Comparison of ENCODE assay signal across 11 cellular contexts in genomic region chr10:7826971-7827370, GRCh38. TPM values are rescaled to one million over a fixed set of nuclear protein-coding genes. Genes with fewer than 3 reads are reported as not detected.
DNase-seq lines count a peak whose midpoint lies in the region; ATAC-seq, FAIRE-seq and TF ChIP-seq lines count a peak whose summit lies in the region.
"Had no signal": no experiment of that assay in that cellular context is flagged by ENCODE, and none has a peak within 500 bp of the region (broad histone marks: within the 10 kb centered on the region; RNA-seq: fewer than 3 reads in every experiment).

No MANE protein-coding gene starts in this region.

- FAIRE-seq in H1 (lab: Jason Lieb, UNC): no peak
- no peak for FAIRE-seq in pancreas (lab: Jason Lieb, UNC)

- H3K4me2 ChIP-seq in H1 (ENCODE audit: insufficient read depth in 1 of 2, low read depth in 2 of 2, low read length in 2 of 2): no peak overlapping the region

- H3K79me1 ChIP-seq in H1 (ENCODE audit: low read depth, low read length): peaks cover 4% of the 10 kb centered on the region; the same call in 1 of the 2 replicates

- ATAC-seq in activated CD4-positive, alpha-beta T cell treated with anti-CD3 and anti-CD28 coated beads for 36 hours: peak; percentile 66
- ATAC-seq in pancreas (peak; percentile 95 to 100 (median 97)), GM18511 (IDR thresholded peaks at IDR 0.05; ENCODE audit: unreplicated experiment) (no peak)

- no peak overlapping the region for H2BK120ac ChIP-seq in H1 (replicated peaks; ENCODE audit: low read depth, low read length)

- H2AFZ ChIP-seq in H1 (ENCODE audit: low read length): no peak overlapping the region

- no peak overlapping the region for H3K18ac ChIP-seq in H1 (ENCODE audit: extremely low read depth, low read length)

- intact Hi-C loops in activated CD4-positive, alpha-beta T cell treated with anti-CD3 and anti-CD28 coated beads for 36 hours (cut with DNase I, micrococcal nuclease): no loop called here
- intact Hi-C loops in pancreas (cut with DNase I): no loop called here

- no peak overlapping the region for H3K9ac ChIP-seq in H1 (replicated peaks in 1 of 4; ENCODE audit: extremely low read depth in 1 of 4, low read depth in 3 of 4, low read length in 3 of 4)

- no peaks in the 10 kb centered on the region for H3K23me2 ChIP-seq in H1 (ENCODE audit: low read depth, low read length)

- H2BK5ac ChIP-seq in H1 (ENCODE audit: low read depth, low read length): no peak overlapping the region

- CTCF ChIA-PET in activated CD4-positive, alpha-beta T cell treated with anti-CD3 and anti-CD28 coated beads for 36 hours (lab: Charles Lee): no interaction called here
- CTCF ChIA-PET in H1 (lab: Charles Lee; ENCODE audit: partially characterized antibody): interaction anchor here (1.2 kb wide), 1 partner anchor 10 kb away, joined by 3 read pairs; no protein-coding TSS in a partner anchor

- H3K4me1 ChIP-seq in H1 (replicated peaks in 1 of 4; ENCODE audit: control insufficient read depth in 3 of 4, insufficient read depth in 4 of 4, low read length in 3 of 4) (0 out of 7 replicates have a peak, but pooled peaks cover 0 to 3% (median 0%) of the 10 kb centered on the region in 4 experiments), pancreas (peaks cover 0 to 5% (median 4%) of the 10 kb centered on the region in 3 donors)

- no peak overlapping the region for H4K5ac ChIP-seq in H1 (ENCODE audit: insufficient read length, low read depth, low read length)

- H3K4me1 Mint-ChIP-seq in activated CD4-positive, alpha-beta T cell treated with anti-CD3 and anti-CD28 coated beads for 36 hours: peaks cover 22% of the 10 kb centered on the region

- H3K36me3 Mint-ChIP-seq in activated CD4-positive, alpha-beta T cell treated with anti-CD3 and anti-CD28 coated beads for 36 hours (ENCODE audit: low read depth): peaks cover 31% of the 10 kb centered on the region

- H3K27ac ChIP-seq in H1 (ENCODE audit: low read depth, low read length) (no peak overlapping the region), pancreas (peak overlapping the region in 1 of 4 donors; percentile 34)
- H3K27ac ChIP-seq: WERI-Rb-1 had no signal

- H3K9me3 ChIP-seq in H1 (ENCODE audit: insufficient read depth in 2 of 2, low read depth in 1 of 2, low read length in 1 of 2): no peaks in the 10 kb centered on the region
- H3K9me3 ChIP-seq in pancreas: no peaks in the 10 kb centered on the region

- H3K79me2 ChIP-seq in H1 (ENCODE audit: control insufficient read depth in 1 of 2, insufficient read depth in 2 of 2, low read length in 2 of 2): peaks cover 0 to 16% of the 10 kb centered on the region in 2 experiments; a peak in 3 of 4 replicates

- H3K23ac ChIP-seq in H1 (ENCODE audit: insufficient read length): no peak overlapping the region

- TF ChIP-seq CTCF in H1 (IDR thresholded peaks at IDR 0.05; ENCODE audit: control extremely low read depth in 1 of 3, insufficient read depth in 1 of 3, low read depth in 1 of 3, low read length in 3 of 3): peak in 1 of 3 experiments; percentile 11; a peak in 1 of 4 replicates
- TF ChIP-seq CTCF in pancreas (IDR thresholded peaks at IDR 0.05): peak in 1 of 4 donors; percentile 17

- H3K36me3 ChIP-seq in H1 (ENCODE audit: control insufficient read depth in 2 of 4, insufficient read depth in 4 of 4, low read length in 3 of 4) (peaks cover 0 to 16% (median 9%) of the 10 kb centered on the region in 4 experiments; a peak in 4 of 8 replicates), pancreas (peaks cover 0 to 12% (median 0%) of the 10 kb centered on the region in 3 donors)
- H3K36me3 ChIP-seq: WERI-Rb-1 had no signal

- H3K27ac Mint-ChIP-seq in activated CD4-positive, alpha-beta T cell treated with anti-CD3 and anti-CD28 coated beads for 36 hours: no peak overlapping the region
- H3K27ac Mint-ChIP-seq: activated naive CD4-positive, alpha-beta T cell treated with anti-CD3 and anti-CD28 coated beads, Interleukin-2, amount 10 ng/mL, durations not matched to agents 7 days and 5 days had no signal

- H2BK20ac ChIP-seq in H1 (ENCODE audit: low read length): no peak overlapping the region

- no peak overlapping the region for H2BK12ac ChIP-seq in H1 (ENCODE audit: low read depth, low read length)

- POLR2A ChIA-PET in activated CD4-positive, alpha-beta T cell treated with anti-CD3 and anti-CD28 coated beads for 36 hours (lab: Charles Lee): no interaction called here
- POLR2A ChIA-PET in H1 (lab: Charles Lee; ENCODE audit: partially characterized antibody): interaction anchor here (1.2 kb wide), 1 partner anchor 8 kb away, joined by 4 read pairs; the partner anchor contains the start of gene TAF3

- H4K8ac ChIP-seq in H1 (ENCODE audit: extremely low read depth, insufficient read depth, low read length): no peak overlapping the region; the same call in 1 of the 2 replicates

- H3K9me3 Mint-ChIP-seq in activated CD4-positive, alpha-beta T cell treated with anti-CD3 and anti-CD28 coated beads for 36 hours (ENCODE audit: low read depth): no peaks in the 10 kb centered on the region
- H3K9me3 Mint-ChIP-seq: activated naive CD4-positive, alpha-beta T cell treated with anti-CD3 and anti-CD28 coated beads, Interleukin-2, amount 10 ng/mL, durations not matched to agents 7 days and 5 days had no signal

- no peaks in the 10 kb centered on the region for H3K27me3 Mint-ChIP-seq in activated CD4-positive, alpha-beta T cell treated with anti-CD3 and anti-CD28 coated beads for 36 hours
- H3K27me3 Mint-ChIP-seq: activated naive CD4-positive, alpha-beta T cell treated with anti-CD3 and anti-CD28 coated beads, Interleukin-2, amount 10 ng/mL, durations not matched to agents 7 days and 5 days had no signal

- no peak overlapping the region for H2AK5ac ChIP-seq in H1 (ENCODE audit: low read depth, low read length)

- no peak overlapping the region for H3K4me3 Mint-ChIP-seq in activated CD4-positive, alpha-beta T cell treated with anti-CD3 and anti-CD28 coated beads for 36 hours
- H3K4me3 Mint-ChIP-seq: activated naive CD4-positive, alpha-beta T cell treated with anti-CD3 and anti-CD28 coated beads, Interleukin-2, amount 10 ng/mL, durations not matched to agents 7 days and 5 days had no signal

- no peak overlapping the region for H3K56ac ChIP-seq in H1 (replicated peaks; ENCODE audit: insufficient read length, low read depth, low read length)

- 92% methylated on average over 4 of the region's 4 CpGs; no CpG with 5 or more reads in 1 of the 2 experiments for WGBS in H1 (ENCODE audit: extremely low coverage in 1 of 2, insufficient coverage in 1 of 2, insufficient read length in 1 of 2, insufficient replicate concordance in 2 of 2, low coverage in 1 of 2, low lambda C conversion rate in 2 of 2, missing lambda C conversion rate in 1 of 2), 2 experiments
- WGBS in pancreas, 2 donors: 31 to 41% methylated on average over 4 of the region's 4 CpGs

- peak; percentile 39 for DNase-seq in activated CD4-positive, alpha-beta T cell treated with anti-CD3 and anti-CD28 coated beads for 36 hours
- DNase-seq in activated CD4-positive, alpha-beta T cell treated with anti-CD3 and anti-CD28 coated beads, Interleukin-2, amount 50 U/mL, for 4 hours: no peak
- DNase-seq in MV-4-11 (lab: John Stamatoyannopoulos, UW) (peak; percentile 15), H1 (ENCODE audit: low read depth in 1 of 2, low spot score in 2 of 2) (no peak), pancreas (peak; percentile 58 to 85 (median 72)), T-helper 9 cell (no peak)
- no peak for DNase-seq in activated CD8-positive, alpha-beta memory T cell treated with anti-CD3 and anti-CD28 coated beads for 24 hours
- DNase-seq: activated naive CD4-positive, alpha-beta T cell treated with anti-CD3 and anti-CD28 coated beads, Interleukin-2, amount 10 ng/mL, durations not matched to agents 7 days and 5 days; stimulated activated naive CD4-positive, alpha-beta T cell; WERI-Rb-1 had no signal

- peaks cover 0 to 5% of the 10 kb centered on the region in 2 experiments for H4K20me1 ChIP-seq in H1 (replicated peaks in 1 of 2; ENCODE audit: control insufficient read depth in 1 of 2, insufficient read depth in 2 of 2, low read length in 2 of 2)

- H4K91ac ChIP-seq in H1 (replicated peaks; ENCODE audit: insufficient read length, low read length): no peak overlapping the region

- no peak for TF ChIP-seq RAD21 in H1 (IDR thresholded peaks at IDR 0.05 in 1 of 2, conservative IDR thresholded peaks at IDR 0.05 in 1 of 2; ENCODE audit: low read depth in 2 of 2, low read length in 2 of 2)

- no peak overlapping the region for H2BK15ac ChIP-seq in H1 (ENCODE audit: low read length)

- TF ChIP-seq POLR2A in H1 (IDR thresholded peaks at IDR 0.05; ENCODE audit: control extremely low read depth in 1 of 2, low read depth in 2 of 2, low read length in 2 of 2): no peak

- no peak overlapping the region for H3K14ac ChIP-seq in H1 (ENCODE audit: insufficient read length)

- no peak overlapping the region for H3K4me3 ChIP-seq in H1 (ENCODE audit: extremely low read depth in 1 of 4, insufficient read depth in 2 of 4, low read depth in 3 of 4, low read length in 4 of 4)
- H3K4me3 ChIP-seq in pancreas: no peak overlapping the region

- no peak overlapping the region for H3K4ac ChIP-seq in H1 (replicated peaks; ENCODE audit: insufficient read length, low read depth, low read length)

- H3K27me3 ChIP-seq in H1 (replicated peaks in 1 of 4; ENCODE audit: control insufficient read depth in 3 of 4, extremely low read depth in 1 of 4, insufficient read depth in 3 of 4, low read length in 3 of 4): no peaks in the 10 kb centered on the region
- no peaks in the 10 kb centered on the region for H3K27me3 ChIP-seq in pancreas

- no peak for TF ChIP-seq EP300 in H1 (IDR thresholded peaks at IDR 0.05; ENCODE audit: borderline replicate concordance in 1 of 2, low read depth in 2 of 2, low read length in 2 of 2)

RNA-seq across cellular contexts. Expression of gene TAF3, which starts 8.7 kb away (rescaled TPM):
- total RNA-seq in activated CD4-positive, alpha-beta T cell treated with anti-CD3 and anti-CD28 coated beads for 36 hours: 10 to 100 TPM; 12.2 to 17.7 TPM
- total RNA-seq in H1 (2021; fragmentation: NEBNext Ultra II Directional; extraction: Animal tissue kit (Norgen Biotek cat#: 25700)): 10.7 and 11.2 TPM in 2 replicates
- polyA plus RNA-seq in H1 (2011; rRNA removed): 1.5 and 1.7 TPM in 2 replicates
- 1.3 TPM for polyA plus RNA-seq in H1 (2011; cell fraction: cytosol; rRNA removed)
- polyA plus RNA-seq in H1 (2011; cell fraction: nucleus; rRNA removed): 2.8 TPM
- polyA plus RNA-seq in H1 (2012, experiment 1 of 2): 4.9 to 6.3 TPM (median 5.1 TPM) in 4 replicates
- polyA plus RNA-seq in H1 (2012, experiment 2 of 2): 1.8 TPM
- polyA plus RNA-seq in H1 (2013, experiment 1 of 2): 11.4 TPM
- polyA plus RNA-seq in H1 (2013, experiment 2 of 2): 11.9 TPM
- polyA minus RNA-seq in H1 (2011; rRNA and poly(A)+ RNA removed): 2.8 and 3.1 TPM in 2 replicates
- 1.9 TPM for polyA minus RNA-seq in H1 (2011; cell fraction: cytosol; rRNA and poly(A)+ RNA removed)
- polyA minus RNA-seq in H1 (2011; cell fraction: nucleus; rRNA and poly(A)+ RNA removed): 10.1 TPM
- 1 to 10 TPM; 3.7 to 5.8 (median 4.2) TPM for total RNA-seq in pancreas
- polyA plus RNA-seq in pancreas: 1 to 10 TPM; 2.9 to 3.9 TPM

RNA-seq across cellular contexts. Expression of gene ATP5F1C, which starts 39.0 kb away (rescaled TPM):
- total RNA-seq in activated CD4-positive, alpha-beta T cell treated with anti-CD3 and anti-CD28 coated beads for 36 hours: 100 to 1,000 TPM; 317 to 396 TPM
- 265 and 272 TPM in 2 replicates for total RNA-seq in H1 (2021; fragmentation: NEBNext Ultra II Directional; extraction: Animal tissue kit (Norgen Biotek cat#: 25700))
- 105 and 221 TPM in 2 replicates for polyA plus RNA-seq in H1 (2011; rRNA removed)
- 216 TPM for polyA plus RNA-seq in H1 (2011; cell fraction: cytosol; rRNA removed)
- polyA plus RNA-seq in H1 (2011; cell fraction: nucleus; rRNA removed): 82.9 TPM
- 245 to 363 TPM (median 270 TPM) in 4 replicates for polyA plus RNA-seq in H1 (2012, experiment 1 of 2)
- 165 TPM for polyA plus RNA-seq in H1 (2012, experiment 2 of 2)
- 341 TPM for polyA plus RNA-seq in H1 (2013, experiment 1 of 2)
- 350 TPM for polyA plus RNA-seq in H1 (2013, experiment 2 of 2)
- 114 and 178 TPM in 2 replicates for polyA minus RNA-seq in H1 (2011; rRNA and poly(A)+ RNA removed)
- 101 TPM for polyA minus RNA-seq in H1 (2011; cell fraction: cytosol; rRNA and poly(A)+ RNA removed)
- polyA minus RNA-seq in H1 (2011; cell fraction: nucleus; rRNA and poly(A)+ RNA removed): 109 TPM
- total RNA-seq in pancreas: 100 to 1,000 TPM; 138 to 195 (median 150) TPM
- polyA plus RNA-seq in pancreas: 100 to 1,000 TPM; 201 to 273 TPM

RNA-seq across cellular contexts. Expression of gene KIN, which starts 39.2 kb away (rescaled TPM):
- 10 to 100 TPM; 15.0 to 15.1 TPM for total RNA-seq in activated CD4-positive, alpha-beta T cell treated with anti-CD3 and anti-CD28 coated beads for 36 hours
- total RNA-seq in H1 (2021; fragmentation: NEBNext Ultra II Directional; extraction: Animal tissue kit (Norgen Biotek cat#: 25700)): 16.5 and 18.9 TPM in 2 replicates
- 1.6 and 3.7 TPM in 2 replicates for polyA plus RNA-seq in H1 (2011; rRNA removed)
- polyA plus RNA-seq in H1 (2011; cell fraction: cytosol; rRNA removed): 4.7 TPM
- polyA plus RNA-seq in H1 (2011; cell fraction: nucleus; rRNA removed): 2.3 TPM
- 5.0 to 12.9 TPM (median 7.0 TPM) in 4 replicates for polyA plus RNA-seq in H1 (2012, experiment 1 of 2)
- polyA plus RNA-seq in H1 (2012, experiment 2 of 2): 0.67 TPM
- 17.9 TPM for polyA plus RNA-seq in H1 (2013, experiment 1 of 2)
- 21.9 TPM for polyA plus RNA-seq in H1 (2013, experiment 2 of 2)
- 3.3 and 3.8 TPM in 2 replicates for polyA minus RNA-seq in H1 (2011; rRNA and poly(A)+ RNA removed)
- polyA minus RNA-seq in H1 (2011; cell fraction: cytosol; rRNA and poly(A)+ RNA removed): 1.2 TPM
- polyA minus RNA-seq in H1 (2011; cell fraction: nucleus; rRNA and poly(A)+ RNA removed): 9.1 TPM
- 1 to 10 TPM; 2.7 to 6.1 (median 4.4) TPM for total RNA-seq in pancreas
- polyA plus RNA-seq in pancreas: 1 to 10 TPM; 6.5 to 8.8 TPM

Comparison
In these comparisons a context has a peak if more than half of its experiments do, and no peak if none do; other contexts are left out.
1. DNase-seq: peak in activated CD4-positive, alpha-beta T cell treated with anti-CD3 and anti-CD28 coated beads for 36 hours (single experiment), MV-4-11 (single experiment) and pancreas (6 of 6); none in activated CD4-positive, alpha-beta T cell treated with anti-CD3 and anti-CD28 coated beads, Interleukin-2, amount 50 U/mL, for 4 hours (0 of 2), H1 (0 of 2), T-helper 9 cell (single experiment) and activated CD8-positive, alpha-beta memory T cell treated with anti-CD3 and anti-CD28 coated beads for 24 hours (single experiment).